Comparison of ENCODE assay signal across 9 cellular contexts in genomic region chr13:28268800-28269223, GRCh38.
DNase-seq lines count a peak whose midpoint lies in the region; ATAC-seq and FAIRE-seq lines count a peak whose summit lies in the region.
"Had no signal": no experiment of that assay in that cellular context is flagged by ENCODE, and none has a peak within 500 bp of the region (broad histone marks: within the 10 kb centered on the region; RNA-seq: fewer than 3 reads in every experiment).

No MANE protein-coding gene starts in this region.

- H3K9me3 Mint-ChIP-seq in activated naive CD8-positive, alpha-beta T cell treated with anti-CD3 and anti-CD28 coated beads, Interleukin-2, amount 50 U/mL, for 24 hours, result peaks cover 9% of the 10 kb centered on the region
- H3K9me3 Mint-ChIP-seq: dendritic cell treated with granulocyte-macrophage colony-stimulating factor and Interleukin-4, amounts not matched to agents 40 ng/mL and 50 ng/mL, for 4 days had no signal

- peak; percentile 56 for DNase-seq in GM18507 (ENCODE audit: extremely low spot score, insufficient read length, low read depth)
- DNase-seq in activated naive CD8-positive, alpha-beta T cell treated with anti-CD3 and anti-CD28 coated beads, Interleukin-2, amount 50 U/mL, for 24 hours, result no peak
- no peak for DNase-seq in SK-N-DZ (ENCODE audit: low spot score)
- DNase-seq in GM03348 (ENCODE audit: low spot score), result no peak
- no peak for DNase-seq in NCI-H526 (lab: John Stamatoyannopoulos, UW)
- no peak for DNase-seq in glomerular visceral epithelial cell (ENCODE audit: extremely low spot score)

- peaks cover 18% of the 10 kb centered on the region for H3K4me1 Mint-ChIP-seq in activated naive CD8-positive, alpha-beta T cell treated with anti-CD3 and anti-CD28 coated beads, Interleukin-2, amount 50 U/mL, for 24 hours

- H3K36me3 Mint-ChIP-seq in activated naive CD8-positive, alpha-beta T cell treated with anti-CD3 and anti-CD28 coated beads, Interleukin-2, amount 50 U/mL, for 24 hours (ENCODE audit: low read depth), result peaks cover 56% of the 10 kb centered on the region

- H3K27me3 Mint-ChIP-seq in activated naive CD8-positive, alpha-beta T cell treated with anti-CD3 and anti-CD28 coated beads, Interleukin-2, amount 50 U/mL, for 24 hours, result no peaks in the 10 kb centered on the region
- H3K27me3 Mint-ChIP-seq: dendritic cell treated with granulocyte-macrophage colony-stimulating factor and Interleukin-4, amounts not matched to agents 40 ng/mL and 50 ng/mL, for 4 days had no signal

- peak; percentile 96 for FAIRE-seq in GM18507 (lab: Jason Lieb, UNC)

- peak overlapping the region; percentile 7 for H3K4me3 Mint-ChIP-seq in activated naive CD8-positive, alpha-beta T cell treated with anti-CD3 and anti-CD28 coated beads, Interleukin-2, amount 50 U/mL, for 24 hours
- H3K4me3 Mint-ChIP-seq: dendritic cell treated with granulocyte-macrophage colony-stimulating factor and Interleukin-4, amounts not matched to agents 40 ng/mL and 50 ng/mL, for 4 days had no signal

- peak; percentile 98 for ATAC-seq in GM21528 (IDR thresholded peaks at IDR 0.05; ENCODE audit: low FRiP score, unreplicated experiment)
- ATAC-seq in HG03521 (IDR thresholded peaks at IDR 0.05; ENCODE audit: unreplicated experiment), result peak; percentile 97
- peak; percentile 94 for ATAC-seq in activated naive CD8-positive, alpha-beta T cell treated with anti-CD3 and anti-CD28 coated beads, Interleukin-2, amount 50 U/mL, for 24 hours

- peak overlapping the region; percentile 71 for H3K27ac Mint-ChIP-seq in activated naive CD8-positive, alpha-beta T cell treated with anti-CD3 and anti-CD28 coated beads, Interleukin-2, amount 50 U/mL, for 24 hours
- H3K27ac Mint-ChIP-seq: dendritic cell treated with granulocyte-macrophage colony-stimulating factor and Interleukin-4, amounts not matched to agents 40 ng/mL and 50 ng/mL, for 4 days had no signal
